1 cellular context compared by ENCODE assay signal in the genomic region with DNA sequence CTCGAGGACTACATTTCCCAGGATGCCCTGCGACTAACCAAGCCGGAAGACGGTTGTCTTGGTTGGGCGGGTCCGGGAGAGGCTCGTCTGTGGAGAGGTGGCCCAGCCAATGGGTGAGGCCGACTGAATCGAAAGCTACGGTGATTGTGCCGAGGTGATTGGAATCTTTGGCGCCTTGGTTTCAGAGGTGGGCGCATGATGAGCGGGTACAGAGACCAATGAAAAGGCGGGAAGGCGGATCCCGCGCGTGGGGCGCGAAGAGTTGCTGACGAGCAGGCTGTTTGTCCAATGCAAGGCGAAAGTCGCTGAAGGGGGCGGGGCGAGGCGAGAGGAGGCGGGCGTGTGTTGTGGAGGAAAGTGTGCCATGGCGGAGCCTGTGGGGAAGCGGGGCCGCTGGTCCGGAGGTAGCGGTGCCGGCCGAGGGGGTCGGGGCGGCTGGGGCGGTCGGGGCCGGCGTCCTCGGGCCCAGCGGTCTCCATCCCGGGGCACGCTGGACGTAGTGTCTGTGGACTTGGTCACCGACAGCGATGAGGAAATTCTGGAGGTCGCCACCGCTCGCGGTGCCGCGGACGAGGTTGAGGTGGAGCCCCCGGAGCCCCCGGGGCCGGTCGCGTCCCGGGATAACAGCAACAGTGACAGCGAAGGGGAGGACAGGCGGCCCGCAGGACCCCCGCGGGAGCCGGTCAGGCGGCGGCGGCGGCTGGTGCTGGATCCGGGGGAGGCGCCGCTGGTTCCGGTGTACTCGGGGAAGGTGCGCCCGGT.
TF ChIP-seq lines count a peak whose summit lies in the region.

TSS of gene NFATC2IP (plus strand) at position 290 of the 762 bp plus-strand sequence. CDS start at position 365, 75 bp downstream.

TF ChIP-seq in HepG2, 621 proteins besides CTCF, POLR2A, EP300 and RAD21 (continued from another document and continues in another):
- TF ChIP-seq, protein P1, sequence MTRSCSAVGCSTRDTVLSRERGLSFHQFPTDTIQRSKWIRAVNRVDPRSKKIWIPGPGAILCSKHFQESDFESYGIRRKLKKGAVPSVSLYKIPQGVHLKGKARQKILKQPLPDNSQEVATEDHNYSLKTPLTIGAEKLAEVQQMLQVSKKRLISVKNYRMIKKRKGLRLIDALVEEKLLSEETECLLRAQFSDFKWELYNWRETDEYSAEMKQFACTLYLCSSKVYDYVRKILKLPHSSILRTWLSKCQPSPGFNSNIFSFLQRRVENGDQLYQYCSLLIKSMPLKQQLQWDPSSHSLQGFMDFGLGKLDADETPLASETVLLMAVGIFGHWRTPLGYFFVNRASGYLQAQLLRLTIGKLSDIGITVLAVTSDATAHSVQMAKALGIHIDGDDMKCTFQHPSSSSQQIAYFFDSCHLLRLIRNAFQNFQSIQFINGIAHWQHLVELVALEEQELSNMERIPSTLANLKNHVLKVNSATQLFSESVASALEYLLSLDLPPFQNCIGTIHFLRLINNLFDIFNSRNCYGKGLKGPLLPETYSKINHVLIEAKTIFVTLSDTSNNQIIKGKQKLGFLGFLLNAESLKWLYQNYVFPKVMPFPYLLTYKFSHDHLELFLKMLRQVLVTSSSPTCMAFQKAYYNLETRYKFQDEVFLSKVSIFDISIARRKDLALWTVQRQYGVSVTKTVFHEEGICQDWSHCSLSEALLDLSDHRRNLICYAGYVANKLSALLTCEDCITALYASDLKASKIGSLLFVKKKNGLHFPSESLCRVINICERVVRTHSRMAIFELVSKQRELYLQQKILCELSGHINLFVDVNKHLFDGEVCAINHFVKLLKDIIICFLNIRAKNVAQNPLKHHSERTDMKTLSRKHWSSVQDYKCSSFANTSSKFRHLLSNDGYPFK (CRISPR knock-in tag; IDR thresholded peaks at IDR 0.05; ENCODE audit: borderline replicate concordance): peak; percentile 56; the same call in 1 of the 2 replicates
- peak; percentile 33 for TF ChIP-seq KMT2B (CRISPR knock-in tag; IDR thresholded peaks at IDR 0.05)
- peak; percentile 53; the same call in 1 of the 2 replicates for TF ChIP-seq NAIF1 (CRISPR knock-in tag; IDR thresholded peaks at IDR 0.05; ENCODE audit: borderline replicate concordance)
- no peak for TF ChIP-seq ZNF234 (CRISPR knock-in tag; conservative IDR thresholded peaks at IDR 0.05)
- TF ChIP-seq CAMTA2 (CRISPR knock-in tag; IDR thresholded peaks at IDR 0.05; ENCODE audit: borderline replicate concordance): no peak
- no peak for TF ChIP-seq FOXM1 (CRISPR knock-in tag; IDR thresholded peaks at IDR 0.05)
- 0 out of 2 replicates have a peak, but pooled peaks have one; percentile 47 for TF ChIP-seq ZBTB43 (CRISPR knock-in tag; conservative IDR thresholded peaks at IDR 0.05)
- peak; percentile 75 for TF ChIP-seq SALL1 (CRISPR knock-in tag; IDR thresholded peaks at IDR 0.05)
- TF ChIP-seq ZNF225 (CRISPR knock-in tag; IDR thresholded peaks at IDR 0.05): no peak
- peak; percentile 87 for TF ChIP-seq ASH2L (IDR thresholded peaks at IDR 0.05; ENCODE audit: insufficient read length, low read depth, low read length)
- TF ChIP-seq, protein P2, sequence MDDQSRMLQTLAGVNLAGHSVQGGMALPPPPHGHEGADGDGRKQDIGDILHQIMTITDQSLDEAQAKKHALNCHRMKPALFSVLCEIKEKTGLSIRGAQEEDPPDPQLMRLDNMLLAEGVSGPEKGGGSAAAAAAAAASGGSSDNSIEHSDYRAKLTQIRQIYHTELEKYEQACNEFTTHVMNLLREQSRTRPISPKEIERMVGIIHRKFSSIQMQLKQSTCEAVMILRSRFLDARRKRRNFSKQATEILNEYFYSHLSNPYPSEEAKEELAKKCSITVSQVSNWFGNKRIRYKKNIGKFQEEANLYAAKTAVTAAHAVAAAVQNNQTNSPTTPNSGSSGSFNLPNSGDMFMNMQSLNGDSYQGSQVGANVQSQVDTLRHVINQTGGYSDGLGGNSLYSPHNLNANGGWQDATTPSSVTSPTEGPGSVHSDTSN (CRISPR knock-in tag; IDR thresholded peaks at IDR 0.05; ENCODE audit: borderline replicate concordance): peak; percentile 97; the same call in 1 of the 2 replicates
- TF ChIP-seq, protein P3, sequence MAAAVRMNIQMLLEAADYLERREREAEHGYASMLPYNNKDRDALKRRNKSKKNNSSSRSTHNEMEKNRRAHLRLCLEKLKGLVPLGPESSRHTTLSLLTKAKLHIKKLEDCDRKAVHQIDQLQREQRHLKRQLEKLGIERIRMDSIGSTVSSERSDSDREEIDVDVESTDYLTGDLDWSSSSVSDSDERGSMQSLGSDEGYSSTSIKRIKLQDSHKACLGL (CRISPR knock-in tag; IDR thresholded peaks at IDR 0.05): peak; percentile 78; the same call in 1 of the 2 replicates
- TF ChIP-seq GATAD2A (CRISPR knock-in tag; IDR thresholded peaks at IDR 0.05): peak; percentile 35; the same call in 1 of the 2 replicates
- 0 out of 2 replicates have a peak, but pooled peaks have one; percentile 56 for TF ChIP-seq ZNF276 (CRISPR knock-in tag; IDR thresholded peaks at IDR 0.05; ENCODE audit: low read depth)
- peak; percentile 22; the same call in 1 of the 2 replicates for TF ChIP-seq FOXP4 (CRISPR knock-in tag; IDR thresholded peaks at IDR 0.05)
- TF ChIP-seq KMT2A (CRISPR knock-in tag; IDR thresholded peaks at IDR 0.05): peak; percentile 29; the same call in 1 of the 2 replicates
- TF ChIP-seq TBX2 (CRISPR knock-in tag; IDR thresholded peaks at IDR 0.05; ENCODE audit: borderline replicate concordance): peak; percentile 93
- TF ChIP-seq ZKSCAN5 (CRISPR knock-in tag; IDR thresholded peaks at IDR 0.05): no peak
- no peak for TF ChIP-seq E2F2 (CRISPR knock-in tag; IDR thresholded peaks at IDR 0.05; ENCODE audit: borderline replicate concordance)
- peak; percentile 40; the same call in 1 of the 2 replicates for TF ChIP-seq ZNF589 (CRISPR knock-in tag; conservative IDR thresholded peaks at IDR 0.05)
- peak; percentile 68; the same call in 1 of the 2 replicates for TF ChIP-seq ZNF761 (CRISPR knock-in tag; conservative IDR thresholded peaks at IDR 0.05)
- TF ChIP-seq, protein P4, sequence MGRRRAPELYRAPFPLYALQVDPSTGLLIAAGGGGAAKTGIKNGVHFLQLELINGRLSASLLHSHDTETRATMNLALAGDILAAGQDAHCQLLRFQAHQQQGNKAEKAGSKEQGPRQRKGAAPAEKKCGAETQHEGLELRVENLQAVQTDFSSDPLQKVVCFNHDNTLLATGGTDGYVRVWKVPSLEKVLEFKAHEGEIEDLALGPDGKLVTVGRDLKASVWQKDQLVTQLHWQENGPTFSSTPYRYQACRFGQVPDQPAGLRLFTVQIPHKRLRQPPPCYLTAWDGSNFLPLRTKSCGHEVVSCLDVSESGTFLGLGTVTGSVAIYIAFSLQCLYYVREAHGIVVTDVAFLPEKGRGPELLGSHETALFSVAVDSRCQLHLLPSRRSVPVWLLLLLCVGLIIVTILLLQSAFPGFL (CRISPR knock-in tag; IDR thresholded peaks at IDR 0.05): no peak
- TF ChIP-seq NCOA2 (CRISPR knock-in tag; IDR thresholded peaks at IDR 0.05): 0 out of 2 replicates have a peak, but pooled peaks have one; percentile 13
- TF ChIP-seq ZNF205 (CRISPR knock-in tag; IDR thresholded peaks at IDR 0.05): no peak
- no peak for TF ChIP-seq NFIC (IDR thresholded peaks at IDR 0.05; ENCODE audit: low read length)
- peak; percentile 96 for TF ChIP-seq E2F5 (CRISPR knock-in tag; conservative IDR thresholded peaks at IDR 0.05)
- TF ChIP-seq, protein P5, sequence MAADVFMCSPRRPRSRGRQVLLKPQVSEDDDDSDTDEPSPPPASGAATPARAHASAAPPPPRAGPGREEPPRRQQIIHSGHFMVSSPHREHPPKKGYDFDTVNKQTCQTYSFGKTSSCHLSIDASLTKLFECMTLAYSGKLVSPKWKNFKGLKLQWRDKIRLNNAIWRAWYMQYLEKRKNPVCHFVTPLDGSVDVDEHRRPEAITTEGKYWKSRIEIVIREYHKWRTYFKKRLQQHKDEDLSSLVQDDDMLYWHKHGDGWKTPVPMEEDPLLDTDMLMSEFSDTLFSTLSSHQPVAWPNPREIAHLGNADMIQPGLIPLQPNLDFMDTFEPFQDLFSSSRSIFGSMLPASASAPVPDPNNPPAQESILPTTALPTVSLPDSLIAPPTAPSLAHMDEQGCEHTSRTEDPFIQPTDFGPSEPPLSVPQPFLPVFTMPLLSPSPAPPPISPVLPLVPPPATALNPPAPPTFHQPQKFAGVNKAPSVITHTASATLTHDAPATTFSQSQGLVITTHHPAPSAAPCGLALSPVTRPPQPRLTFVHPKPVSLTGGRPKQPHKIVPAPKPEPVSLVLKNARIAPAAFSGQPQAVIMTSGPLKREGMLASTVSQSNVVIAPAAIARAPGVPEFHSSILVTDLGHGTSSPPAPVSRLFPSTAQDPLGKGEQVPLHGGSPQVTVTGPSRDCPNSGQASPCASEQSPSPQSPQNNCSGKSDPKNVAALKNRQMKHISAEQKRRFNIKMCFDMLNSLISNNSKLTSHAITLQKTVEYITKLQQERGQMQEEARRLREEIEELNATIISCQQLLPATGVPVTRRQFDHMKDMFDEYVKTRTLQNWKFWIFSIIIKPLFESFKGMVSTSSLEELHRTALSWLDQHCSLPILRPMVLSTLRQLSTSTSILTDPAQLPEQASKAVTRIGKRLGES (CRISPR knock-in tag; IDR thresholded peaks at IDR 0.05; ENCODE audit: borderline replicate concordance): no peak
- TF ChIP-seq HNF4G (IDR thresholded peaks at IDR 0.05; ENCODE audit: borderline replicate concordance, low read depth, low read length): no peak
- 0 out of 2 replicates have a peak, but pooled peaks have one; percentile 18 for TF ChIP-seq HNF4G (CRISPR knock-in tag; IDR thresholded peaks at IDR 0.05; ENCODE audit: borderline replicate concordance, low read depth)
- TF ChIP-seq HIVEP1 (CRISPR knock-in tag; IDR thresholded peaks at IDR 0.05): no peak
- TF ChIP-seq ZNF44 (CRISPR knock-in tag; IDR thresholded peaks at IDR 0.05): 0 out of 2 replicates have a peak, but pooled peaks have one; percentile 57
- no peak for TF ChIP-seq ZNF326 (CRISPR knock-in tag; IDR thresholded peaks at IDR 0.05; ENCODE audit: borderline replicate concordance)
- no peak for TF ChIP-seq ZNF775 (CRISPR knock-in tag; IDR thresholded peaks at IDR 0.05; ENCODE audit: borderline replicate concordance)
- TF ChIP-seq ZNF724P (CRISPR knock-in tag; IDR thresholded peaks at IDR 0.05; ENCODE audit: borderline replicate concordance): peak; percentile 73
- peak; percentile 94 for TF ChIP-seq ZNF605 (CRISPR knock-in tag; IDR thresholded peaks at IDR 0.05)
